8 cellular contexts compared by ENCODE assay signal in genomic region chr11:17013548-17014320, GRCh38. TPM values are rescaled to one million over a fixed set of nuclear protein-coding genes. Genes with fewer than 3 reads are reported as not detected.
DNase-seq lines count a peak whose midpoint lies in the region; ATAC-seq and TF ChIP-seq lines count a peak whose summit lies in the region.

No MANE protein-coding gene starts in this region.

- no peak for TF ChIP-seq CTCF in cardiac muscle cell (IDR thresholded peaks at IDR 0.05; ENCODE audit: low read depth, low read length)

- H3K4me3 ChIP-seq in CD4-positive, alpha-beta memory T cell (ENCODE audit: low read length in 2 of 2) = peak overlapping the region in 1 of 2 donors; percentile 13
- peak overlapping the region; percentile 70 for H3K4me3 ChIP-seq in HUES64 (ENCODE audit: low read length)
- H3K4me3 ChIP-seq in cardiac muscle cell = peak overlapping the region; percentile 79

- ATAC-seq in HG03135 (IDR thresholded peaks at IDR 0.05; ENCODE audit: unreplicated experiment) = no peak

- POLR2A ChIA-PET in CD4-positive, alpha-beta memory T cell (lab: Charles Lee; ENCODE audit: partially characterized antibody) = interaction anchor here (1.0 to 1.5 kb wide), 2 partner anchors 8 to 64 kb away, joined by 4 to 7 read pairs; partner anchors contain the start of gene RPS13

- no peak overlapping the region for H3K27ac ChIP-seq in CD4-positive, alpha-beta memory T cell (ENCODE audit: low read depth, low read length)
- no peak overlapping the region for H3K27ac ChIP-seq in HUES64 (ENCODE audit: low read depth, low read length)
- no peak overlapping the region for H3K27ac ChIP-seq in cardiac muscle cell

- intact Hi-C loops in CD4-positive, alpha-beta memory T cell (cut with micrococcal nuclease) = loop anchor here (2.0 kb wide), 1 partner anchor 63 kb away; the partner anchor contains the start of gene RPS13

- H3K36me3 Mint-ChIP-seq in CD4-positive, alpha-beta memory T cell = peaks cover 0 to 6% of the 10 kb centered on the region in 2 donors

- DNase-seq in CD4-positive, alpha-beta memory T cell = peak; percentile 13 to 54 (median 21)
- DNase-seq in activated effector memory CD4-positive, alpha-beta T cell treated with Interleukin-2 at 50 U/mL for 16 hours = peak; percentile 19
- DNase-seq in cardiac muscle cell (ENCODE audit: low read depth in 1 of 2, low spot score in 1 of 2) (peak in 1 of 2 donors; percentile 41), retina (peak; percentile 75), NCI-H2171 (lab: John Stamatoyannopoulos, UW) (no peak), H4 (ENCODE audit: low spot score) (no peak)

- peaks cover 0 to 2% (median 0%) of the 10 kb centered on the region in 8 donors for H3K9me3 Mint-ChIP-seq in CD4-positive, alpha-beta memory T cell

- peaks cover 7 to 8% of the 10 kb centered on the region in 2 donors for H3K27me3 Mint-ChIP-seq in CD4-positive, alpha-beta memory T cell

- peak overlapping the region; percentile 49 for H3K9ac ChIP-seq in HUES64 (ENCODE audit: low read depth, low read length)

- H3K4me3 Mint-ChIP-seq in CD4-positive, alpha-beta memory T cell = peak overlapping the region in 4 of 8 donors; percentile 18 to 76 (median 59)

- H3K36me3 ChIP-seq in CD4-positive, alpha-beta memory T cell (ENCODE audit: insufficient read depth, low read length) = no peaks in the 10 kb centered on the region
- H3K36me3 ChIP-seq in HUES64 (ENCODE audit: insufficient read depth, low read length) (no peaks in the 10 kb centered on the region), cardiac muscle cell (no peaks in the 10 kb centered on the region)

- CTCF ChIA-PET in CD4-positive, alpha-beta memory T cell (lab: Charles Lee; ENCODE audit: partially characterized antibody) = no interaction called here

- H3K27me3 ChIP-seq in CD4-positive, alpha-beta memory T cell (ENCODE audit: insufficient read depth, low read length) = peaks cover 7% of the 10 kb centered on the region
- H3K27me3 ChIP-seq in HUES64 (ENCODE audit: insufficient read depth, low read length) = peaks cover 50% of the 10 kb centered on the region
- peaks cover 58% of the 10 kb centered on the region for H3K27me3 ChIP-seq in cardiac muscle cell

- no peak overlapping the region for H3K27ac Mint-ChIP-seq in CD4-positive, alpha-beta memory T cell

- no peaks in the 10 kb centered on the region for H3K9me3 ChIP-seq in CD4-positive, alpha-beta memory T cell (ENCODE audit: control insufficient read depth in 1 of 2, low read length in 2 of 2)
- H3K9me3 ChIP-seq in HUES64 (ENCODE audit: insufficient read depth, low read depth, low read length) (no peaks in the 10 kb centered on the region), cardiac muscle cell (ENCODE audit: low read depth) (no peaks in the 10 kb centered on the region)

- WGBS in HUES64 = under 1% methylated on average over 84 of the region's 85 CpGs

- peaks cover 4 to 8% (median 5%) of the 10 kb centered on the region in 4 donors for H3K4me1 Mint-ChIP-seq in CD4-positive, alpha-beta memory T cell

- H3K4me1 ChIP-seq in CD4-positive, alpha-beta memory T cell (ENCODE audit: insufficient read depth, low read length) = peaks cover 7% of the 10 kb centered on the region
- peaks cover 13% of the 10 kb centered on the region for H3K4me1 ChIP-seq in HUES64 (ENCODE audit: insufficient read depth, low read length)
- no peaks in the 10 kb centered on the region for H3K4me1 ChIP-seq in cardiac muscle cell (ENCODE audit: low read depth)

RNA-seq across cellular contexts. Expression of gene PLEKHA7, which starts 0.5 kb away (rescaled TPM):
- 1 to 10 TPM; 7.7 to 8.3 TPM for total RNA-seq in CD4-positive, alpha-beta memory T cell
- polyA plus RNA-seq in CD4-positive, alpha-beta memory T cell = 1 to 10 TPM; 1.6 to 4.3 TPM
- 5.2 TPM for polyA plus RNA-seq in HUES64 (2013, experiment 1 of 2)
- polyA plus RNA-seq in HUES64 (2013, experiment 2 of 2) = 6.2 TPM
- total RNA-seq in cardiac muscle cell = 65.0 and 167 TPM in 2 replicates
- 40.8 and 97.6 TPM in 2 replicates for polyA plus RNA-seq in cardiac muscle cell
- 0.75 TPM in 1 of 2 replicates, not detected in the other for total RNA-seq in H4 (2014; rRNA removed; shearing (Covaris generic))

Comparison
In these comparisons a context has a peak if more than half of its experiments do, and no peak if none do; other contexts are left out.
1. DNase-seq: peak in CD4-positive, alpha-beta memory T cell (5 of 5), activated effector memory CD4-positive, alpha-beta T cell treated with Interleukin-2 at 50 U/mL for 16 hours (single experiment) and retina (single experiment); none in NCI-H2171 (single experiment) and H4 (single experiment).